ENCODE assay signal across 8 cellular contexts in the genomic region with DNA sequence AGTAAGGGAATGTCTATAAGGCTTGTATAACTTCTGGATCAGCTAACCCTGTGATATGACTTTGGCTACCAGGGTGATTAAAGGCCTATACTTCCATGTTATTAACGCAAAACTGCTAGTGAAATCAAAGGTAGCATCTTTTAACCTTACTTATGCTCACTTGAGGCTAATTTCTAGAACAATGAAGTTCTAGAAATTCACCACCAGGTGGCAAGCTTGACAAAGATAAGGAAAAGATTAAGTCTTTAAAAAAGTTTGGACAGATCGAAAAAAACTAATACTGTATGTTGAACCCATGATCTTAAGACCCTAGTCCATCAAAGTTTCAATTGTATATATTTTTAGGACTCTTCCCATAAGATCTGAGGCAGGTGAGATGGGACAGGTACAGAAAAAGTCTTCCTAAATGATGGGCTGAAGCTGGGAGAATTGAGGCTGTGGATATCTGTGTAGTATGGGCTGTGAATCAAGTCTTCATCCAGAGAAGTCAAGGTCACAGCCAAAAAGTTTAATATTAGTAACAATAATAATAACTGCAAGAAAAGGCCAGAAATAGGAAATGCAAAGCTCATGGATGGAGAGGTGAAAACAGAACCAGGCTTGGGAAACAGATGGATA. TPM values are rescaled to one million over a fixed set of nuclear protein-coding genes. Genes with fewer than 3 reads are reported as not detected.
DNase-seq lines count a peak whose midpoint lies in the region; ATAC-seq and TF ChIP-seq lines count a peak whose summit lies in the region.

No MANE protein-coding gene starts in this region.

- no peaks in the 10 kb centered on the region for H3K27me3 Mint-ChIP-seq in activated CD4-positive, alpha-beta memory T cell treated with anti-CD3 and anti-CD28 coated beads, Interleukin-2, amount 10 ng/mL, durations not matched to agents 7 days and 5 days
- no peaks in the 10 kb centered on the region for H3K27me3 Mint-ChIP-seq in activated CD4-positive, alpha-beta memory T cell treated with anti-CD3 and anti-CD28 coated beads for 36 hours

- H3K4me1 Mint-ChIP-seq in activated CD4-positive, alpha-beta memory T cell treated with anti-CD3 and anti-CD28 coated beads, Interleukin-2, amount 10 ng/mL, durations not matched to agents 7 days and 5 days = peaks cover 36% of the 10 kb centered on the region
- H3K4me1 Mint-ChIP-seq in activated CD4-positive, alpha-beta memory T cell treated with anti-CD3 and anti-CD28 coated beads for 36 hours (ENCODE audit: low read depth) = peaks cover 28% of the 10 kb centered on the region

- ATAC-seq in left lobe of liver = peak; percentile 68

- H3K9me3 Mint-ChIP-seq in activated CD4-positive, alpha-beta memory T cell treated with anti-CD3 and anti-CD28 coated beads, Interleukin-2, amount 10 ng/mL, durations not matched to agents 7 days and 5 days = peaks cover 2% of the 10 kb centered on the region
- peaks cover 5% of the 10 kb centered on the region for H3K9me3 Mint-ChIP-seq in activated CD4-positive, alpha-beta memory T cell treated with anti-CD3 and anti-CD28 coated beads for 36 hours

- peak overlapping the region; percentile 5 for H3K27ac Mint-ChIP-seq in activated CD4-positive, alpha-beta memory T cell treated with anti-CD3 and anti-CD28 coated beads, Interleukin-2, amount 10 ng/mL, durations not matched to agents 7 days and 5 days
- H3K27ac Mint-ChIP-seq in activated CD4-positive, alpha-beta memory T cell treated with anti-CD3 and anti-CD28 coated beads for 36 hours = no peak overlapping the region

- H3K36me3 Mint-ChIP-seq in activated CD4-positive, alpha-beta memory T cell treated with anti-CD3 and anti-CD28 coated beads, Interleukin-2, amount 10 ng/mL, durations not matched to agents 7 days and 5 days (ENCODE audit: low read depth) = peaks cover 41% of the 10 kb centered on the region
- peaks cover 17% of the 10 kb centered on the region for H3K36me3 Mint-ChIP-seq in activated CD4-positive, alpha-beta memory T cell treated with anti-CD3 and anti-CD28 coated beads for 36 hours

- peak; percentile 70 for TF ChIP-seq CTCF in LNCAP (IDR thresholded peaks at IDR 0.05)

- CTCF ChIA-PET in activated CD4-positive, alpha-beta memory T cell treated with anti-CD3 and anti-CD28 coated beads, Interleukin-2, amount 10 ng/mL, durations not matched to agents 7 days and 5 days (lab: Charles Lee) = interaction anchor here (0.8 to 7.4 kb wide), 15 partner anchors 10 to 530 kb away, joined by 3 to 70 read pairs (median 4); a partner anchor contains a TSS
- CTCF ChIA-PET in activated CD4-positive, alpha-beta memory T cell treated with anti-CD3 and anti-CD28 coated beads for 36 hours (lab: Charles Lee) = interaction anchor here (0.5 to 5.0 kb wide), 21 partner anchors 8 to 779 kb away, joined by 3 to 26 read pairs (median 4); a partner anchor contains a TSS

- DNase-seq in activated CD4-positive, alpha-beta memory T cell treated with anti-CD3 and anti-CD28 coated beads, Interleukin-2, amount 10 ng/mL, durations not matched to agents 7 days and 5 days = no peak
- no peak for DNase-seq in activated CD4-positive, alpha-beta memory T cell treated with anti-CD3 and anti-CD28 coated beads for 36 hours
- peak; percentile 42 for DNase-seq in amniotic epithelial cell (ENCODE audit: low read depth)
- no peak for DNase-seq in left lobe of liver (ENCODE audit: low spot score)
- DNase-seq in NCI-H1930 (lab: John Stamatoyannopoulos, UW) = no peak
- DNase-seq in HuH-7.5 (ENCODE audit: low spot score) = no peak
- no peak for DNase-seq in A172 (ENCODE audit: low spot score)

- intact Hi-C loops in activated CD4-positive, alpha-beta memory T cell treated with anti-CD3 and anti-CD28 coated beads for 36 hours (cut with micrococcal nuclease) = loop anchor here (1.0 kb wide), 1 partner anchor 9 kb away; no protein-coding TSS in a partner anchor

- POLR2A ChIA-PET in activated CD4-positive, alpha-beta memory T cell treated with anti-CD3 and anti-CD28 coated beads, Interleukin-2, amount 10 ng/mL, durations not matched to agents 7 days and 5 days (lab: Charles Lee) = interaction anchor here (1.5 kb wide), 1 partner anchor 18 kb away, joined by 4 read pairs; no protein-coding TSS in a partner anchor
- POLR2A ChIA-PET in activated CD4-positive, alpha-beta memory T cell treated with anti-CD3 and anti-CD28 coated beads for 36 hours (lab: Charles Lee) = no interaction called here

- no peak overlapping the region for H3K4me3 Mint-ChIP-seq in activated CD4-positive, alpha-beta memory T cell treated with anti-CD3 and anti-CD28 coated beads, Interleukin-2, amount 10 ng/mL, durations not matched to agents 7 days and 5 days
- no peak overlapping the region for H3K4me3 Mint-ChIP-seq in activated CD4-positive, alpha-beta memory T cell treated with anti-CD3 and anti-CD28 coated beads for 36 hours

RNA-seq across cellular contexts. Expression of a gene that starts 18.8 kb away (rescaled TPM):
- 10 to 100 TPM; 43.7 to 44.0 TPM for total RNA-seq in activated CD4-positive, alpha-beta memory T cell treated with anti-CD3 and anti-CD28 coated beads, Interleukin-2, amount 10 ng/mL, durations not matched to agents 7 days and 5 days
- total RNA-seq in activated CD4-positive, alpha-beta memory T cell treated with anti-CD3 and anti-CD28 coated beads for 36 hours = 10 to 100 TPM; 66.8 to 71.4 TPM
- total RNA-seq in left lobe of liver = 9.0 TPM
- 16.4 and 20.3 TPM in 2 replicates for total RNA-seq in A172 (2014; rRNA removed; shearing (Covaris generic))

RNA-seq across cellular contexts. Expression of a gene that starts 18.8 kb away (rescaled TPM):
- total RNA-seq in activated CD4-positive, alpha-beta memory T cell treated with anti-CD3 and anti-CD28 coated beads, Interleukin-2, amount 10 ng/mL, durations not matched to agents 7 days and 5 days = 10 to 100 TPM; 20.3 to 20.9 TPM
- total RNA-seq in activated CD4-positive, alpha-beta memory T cell treated with anti-CD3 and anti-CD28 coated beads for 36 hours = 10 to 100 TPM; 28.1 to 31.5 TPM
- 7.6 TPM for total RNA-seq in left lobe of liver
- 2.2 TPM in 2 replicates for total RNA-seq in A172 (2014; rRNA removed; shearing (Covaris generic))

RNA-seq across cellular contexts. Expression of a gene that starts 49.0 kb away (rescaled TPM):
- total RNA-seq in activated CD4-positive, alpha-beta memory T cell treated with anti-CD3 and anti-CD28 coated beads, Interleukin-2, amount 10 ng/mL, durations not matched to agents 7 days and 5 days = 10 to 100 TPM; 33.6 to 34.4 TPM
- 1 to 10 TPM; 4.5 to 5.7 TPM for total RNA-seq in activated CD4-positive, alpha-beta memory T cell treated with anti-CD3 and anti-CD28 coated beads for 36 hours
- 4.3 TPM for total RNA-seq in left lobe of liver
- total RNA-seq in A172 (2014; rRNA removed; shearing (Covaris generic)) = 1.7 and 4.8 TPM in 2 replicates
